26 cellular contexts compared by ENCODE assay signal in the genomic region with DNA sequence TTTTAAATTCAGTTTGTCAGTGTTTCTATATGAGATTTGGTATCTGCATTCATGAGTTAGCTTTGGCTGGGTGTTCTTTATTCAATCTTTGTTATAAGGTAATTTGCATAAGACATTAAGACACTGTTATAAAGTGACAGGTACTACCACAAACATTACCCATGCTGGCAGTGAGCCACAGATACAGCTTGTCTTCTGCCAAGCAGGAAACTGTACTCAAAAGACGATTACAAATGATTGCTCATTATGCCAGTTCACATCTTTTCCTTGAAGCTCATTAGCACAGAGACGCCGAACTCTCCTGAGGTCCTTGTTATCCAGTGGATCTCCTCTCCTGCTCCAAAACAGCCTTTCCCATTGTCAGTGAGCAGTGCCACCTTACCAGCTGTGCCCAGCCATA. TPM values are rescaled to one million over a fixed set of nuclear protein-coding genes. Genes with fewer than 3 reads are reported as not detected.
"Had no signal": no experiment of that assay in that cellular context is flagged by ENCODE, and none has a peak within 500 bp of the region (broad histone marks: within the 10 kb centered on the region; RNA-seq: fewer than 3 reads in every experiment).

No MANE protein-coding gene starts in this region.

- DNase-seq: activated CD4-positive, alpha-beta memory T cell treated with anti-CD3 and anti-CD28 coated beads, Interleukin-2, amount 10 ng/mL, durations not matched to agents 7 days and 5 days; activated CD4-positive, alpha-beta T cell treated with anti-CD3 and anti-CD28 coated beads for 48 hours; activated CD4-positive, CD25-positive, alpha-beta regulatory T cell; activated gamma-delta T cell; activated naive CD4-positive, alpha-beta T cell treated with anti-CD3 and anti-CD28 coated beads, Interleukin-2, amount 50 U/mL, for 16 hours; activated naive CD8-positive, alpha-beta T cell treated with anti-CD3 and anti-CD28 coated beads, Interleukin-2, amount 50 U/mL, for 24 hours; activated T-cell treated with anti-CD3 and anti-CD28 coated beads, Interleukin-2, amount 50 U/mL, for 72 hours; body of pancreas; foreskin keratinocyte; kidney; naive thymus-derived CD4-positive, alpha-beta T cell; posterior cingulate gyrus; small intestine; stimulated activated CD4-positive, alpha-beta T cell treated with anti-CD3 and anti-CD28 coated beads, Interleukin-15, amount 100 ng/mL, for 24 hours; stimulated activated CD4-positive, alpha-beta T cell treated with anti-CD3 and anti-CD28 coated beads, Interleukin-2, amount 100 ng/mL, for 48 hours; stimulated activated naive CD4-positive, alpha-beta T cell; T-helper 9 cell; testis had no signal

- H3K27me3 Mint-ChIP-seq: type B pancreatic cell had no signal

- H3K4me3 ChIP-seq: body of pancreas, lung, testis, vagina had no signal

- H3K4me3 Mint-ChIP-seq: activated CD4-positive, alpha-beta memory T cell treated with anti-CD3 and anti-CD28 coated beads, Interleukin-2, amount 10 ng/mL, durations not matched to agents 7 days and 5 days; activated naive CD8-positive, alpha-beta T cell treated with anti-CD3 and anti-CD28 coated beads, Interleukin-2, amount 50 U/mL, for 24 hours; activated T-cell treated with anti-CD3 and anti-CD28 coated beads, Interleukin-2, amount 50 U/mL, for 72 hours; naive thymus-derived CD4-positive, alpha-beta T cell; neural crest cell; type B pancreatic cell had no signal

- H3K27ac Mint-ChIP-seq: activated CD4-positive, alpha-beta memory T cell treated with anti-CD3 and anti-CD28 coated beads, Interleukin-2, amount 10 ng/mL, durations not matched to agents 7 days and 5 days; activated naive CD8-positive, alpha-beta T cell treated with anti-CD3 and anti-CD28 coated beads, Interleukin-2, amount 50 U/mL, for 24 hours; activated T-cell treated with anti-CD3 and anti-CD28 coated beads, Interleukin-2, amount 50 U/mL, for 72 hours; naive thymus-derived CD4-positive, alpha-beta T cell; type B pancreatic cell had no signal

- H3K4me1 Mint-ChIP-seq: activated CD4-positive, alpha-beta memory T cell treated with anti-CD3 and anti-CD28 coated beads, Interleukin-2, amount 10 ng/mL, durations not matched to agents 7 days and 5 days; activated naive CD8-positive, alpha-beta T cell treated with anti-CD3 and anti-CD28 coated beads, Interleukin-2, amount 50 U/mL, for 24 hours; naive thymus-derived CD4-positive, alpha-beta T cell; neural crest cell had no signal

- ATAC-seq: activated naive CD8-positive, alpha-beta T cell treated with anti-CD3 and anti-CD28 coated beads, Interleukin-2, amount 50 U/mL, for 24 hours; activated T-cell treated with anti-CD3 and anti-CD28 coated beads, Interleukin-2, amount 50 U/mL, for 72 hours; body of pancreas; foreskin keratinocyte; left lobe of liver; naive thymus-derived CD4-positive, alpha-beta T cell; sciatic nerve had no signal

- H3K27me3 ChIP-seq: body of pancreas, foreskin keratinocyte, testis, vagina had no signal

- H3K36me3 ChIP-seq: vagina had no signal

- H3K27ac ChIP-seq: body of pancreas, foreskin keratinocyte, testis, vagina had no signal

- H3K9me3 ChIP-seq: body of pancreas, testis, vagina had no signal

- H3K9me3 Mint-ChIP-seq: activated CD4-positive, alpha-beta memory T cell treated with anti-CD3 and anti-CD28 coated beads, Interleukin-2, amount 10 ng/mL, durations not matched to agents 7 days and 5 days; activated naive CD8-positive, alpha-beta T cell treated with anti-CD3 and anti-CD28 coated beads, Interleukin-2, amount 50 U/mL, for 24 hours; activated T-cell treated with anti-CD3 and anti-CD28 coated beads, Interleukin-2, amount 50 U/mL, for 72 hours; naive thymus-derived CD4-positive, alpha-beta T cell; neural crest cell; type B pancreatic cell had no signal

- H3K4me1 ChIP-seq: body of pancreas, foreskin keratinocyte, testis, vagina had no signal

- H3K36me3 Mint-ChIP-seq: naive thymus-derived CD4-positive, alpha-beta T cell; type B pancreatic cell had no signal

- FAIRE-seq: endometrium, kidney, small intestine had no signal

RNA-seq across cellular contexts. Expression of a gene that starts 30.4 kb away (rescaled TPM):
- total RNA-seq: activated CD4-positive, alpha-beta memory T cell treated with anti-CD3 and anti-CD28 coated beads, Interleukin-2, amount 10 ng/mL, durations not matched to agents 7 days and 5 days; foreskin keratinocyte; naive thymus-derived CD4-positive, alpha-beta T cell; renal cortical epithelial cell had no signal
- polyA plus RNA-seq: foreskin keratinocyte had no signal
